8 cellular contexts compared by ENCODE assay signal in the genomic region with DNA sequence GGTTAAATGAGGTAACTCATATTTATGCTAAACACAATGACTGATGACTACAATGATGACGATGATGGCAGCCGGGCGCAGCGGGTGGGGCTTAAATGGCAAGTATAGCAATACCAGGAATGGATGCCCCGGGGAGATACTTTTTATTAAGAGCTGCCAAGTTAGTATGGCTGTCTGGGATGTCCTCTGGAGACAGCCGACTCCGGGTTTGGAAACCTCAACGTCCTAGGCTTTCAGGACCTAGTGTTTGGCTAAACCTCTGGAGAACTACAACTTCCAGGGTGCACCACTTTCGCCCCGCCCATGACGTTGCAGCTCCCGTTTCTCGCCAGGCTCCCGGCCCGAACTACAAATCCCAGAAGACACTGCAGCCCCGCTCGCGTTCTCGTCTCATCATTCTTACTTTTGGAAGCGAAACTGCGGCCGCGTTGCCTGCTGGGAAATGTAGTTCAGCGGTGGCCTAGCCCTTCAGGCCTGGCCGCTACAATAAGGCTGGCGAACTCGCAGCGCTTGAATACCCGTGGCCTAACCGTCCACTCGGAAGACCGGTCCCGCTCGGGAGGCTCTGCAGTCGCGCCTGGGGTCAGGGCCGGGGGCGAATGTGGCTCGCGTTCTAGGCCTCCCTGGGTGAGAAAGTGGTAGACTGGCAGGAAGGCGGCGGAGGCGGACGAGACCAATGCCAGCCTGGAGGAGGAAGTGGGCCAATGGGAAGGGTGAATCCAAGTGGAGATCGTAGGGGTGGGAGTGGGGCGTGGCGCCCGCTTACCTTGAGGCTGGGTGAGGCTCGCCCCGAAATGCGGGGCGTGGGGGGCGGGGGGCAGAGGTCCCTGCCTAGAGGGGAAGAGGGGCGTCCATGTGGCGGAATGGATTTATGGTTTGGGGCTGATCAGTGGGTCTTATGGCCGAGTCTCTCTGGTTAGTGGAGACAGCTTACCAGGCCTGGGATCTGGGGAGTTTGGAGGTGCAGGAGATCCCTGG. TPM values are rescaled to one million over a fixed set of nuclear protein-coding genes. Genes with fewer than 3 reads are reported as not detected.
DNase-seq lines count a peak whose midpoint lies in the region; ATAC-seq, FAIRE-seq and TF ChIP-seq lines count a peak whose summit lies in the region.

A gene (plus strand): TSS at position 463 of the 978 bp plus-strand sequence. CDS start 2,221 bp downstream, outside the sequence.

- peak in 1 of 3 experiments; percentile 8 for TF ChIP-seq CTCF in esophagus muscularis mucosa (IDR thresholded peaks at IDR 0.05)

- no peaks in the 10 kb centered on the region for H3K9me3 ChIP-seq in KOPT-K1 (ENCODE audit: insufficient read depth, low read length, poor library complexity, severe bottlenecking)
- H3K9me3 ChIP-seq in esophagus muscularis mucosa: no peaks in the 10 kb centered on the region
- no peaks in the 10 kb centered on the region for H3K9me3 ChIP-seq in muscle layer of duodenum (ENCODE audit: control insufficient read depth in 1 of 2, low read length in 2 of 2)

- TF ChIP-seq EP300 in esophagus muscularis mucosa (IDR thresholded peaks at IDR 0.05): no peak

- H3K9me3 Mint-ChIP-seq in activated T-cell treated with anti-CD3 and anti-CD28 coated beads, Interleukin-2, amount 50 U/mL, for 72 hours: no peaks in the 10 kb centered on the region

- H3K27ac Mint-ChIP-seq in activated T-cell treated with anti-CD3 and anti-CD28 coated beads, Interleukin-2, amount 50 U/mL, for 72 hours: peak within 1 kb of the TSS; percentile 91

- TF ChIP-seq POLR2A in esophagus muscularis mucosa (IDR thresholded peaks at IDR 0.05; ENCODE audit: low read depth): no peak

- peaks cover 0 to 14% (median 10%) of the 10 kb centered on the region in 4 donors for H3K4me1 ChIP-seq in esophagus muscularis mucosa
- peaks cover 4 to 14% of the 10 kb centered on the region in 2 donors for H3K4me1 ChIP-seq in muscle layer of duodenum (ENCODE audit: control insufficient read depth in 1 of 2, insufficient read depth in 2 of 2, low read length in 2 of 2)

- peak within 1 kb of the TSS; percentile 88 for H3K27ac ChIP-seq in KOPT-K1 (ENCODE audit: low read depth, low read length, poor library complexity, severe bottlenecking)
- peak within 1 kb of the TSS; percentile 87 to 96 (median 92) for H3K27ac ChIP-seq in esophagus muscularis mucosa (replicated peaks in 1 of 4)
- peak within 1 kb of the TSS; percentile 91 for H3K27ac ChIP-seq in muscle layer of duodenum (ENCODE audit: low read length)

- peak; percentile 82 for FAIRE-seq in RCC 7860 (lab: Jason Lieb, UNC)

- ATAC-seq in GM21786 (IDR thresholded peaks at IDR 0.05; ENCODE audit: unreplicated experiment): peak; percentile 88
- peak; percentile 92 to 93 for ATAC-seq in activated T-cell treated with anti-CD3 and anti-CD28 coated beads, Interleukin-2, amount 50 U/mL, for 72 hours (replicated peaks in 1 of 2)

- H3K4me1 Mint-ChIP-seq in activated T-cell treated with anti-CD3 and anti-CD28 coated beads, Interleukin-2, amount 50 U/mL, for 72 hours (ENCODE audit: low read depth): peaks cover 18% of the 10 kb centered on the region

- intact Hi-C loops in esophagus muscularis mucosa (cut with DNase I): no loop called here

- WGBS in esophagus muscularis mucosa: 18% methylated on average over 16 of the region's 56 CpGs

- peaks cover 0 to 4% of the 10 kb centered on the region in 2 donors for H3K36me3 Mint-ChIP-seq in activated T-cell treated with anti-CD3 and anti-CD28 coated beads, Interleukin-2, amount 50 U/mL, for 72 hours (ENCODE audit: insufficient read depth in 2 of 2)

- H3K4me3 ChIP-seq in esophagus muscularis mucosa: peak within 1 kb of the TSS; percentile 65 to 81 (median 77)
- peak within 1 kb of the TSS; percentile 87 to 91 for H3K4me3 ChIP-seq in muscle layer of duodenum (ENCODE audit: low read depth in 1 of 2, low read length in 2 of 2)

- H3K36me3 ChIP-seq in KOPT-K1 (ENCODE audit: insufficient read depth, low read length) (peaks cover 28% of the 10 kb centered on the region), esophagus muscularis mucosa (peaks cover 9 to 27% (median 23%) of the 10 kb centered on the region in 4 donors), muscle layer of duodenum (ENCODE audit: control insufficient read depth in 1 of 2, insufficient read depth in 2 of 2, low read length in 2 of 2) (peaks cover 24 to 29% of the 10 kb centered on the region in 2 donors)

- peaks cover 13% of the 10 kb centered on the region for H3K27me3 Mint-ChIP-seq in activated T-cell treated with anti-CD3 and anti-CD28 coated beads, Interleukin-2, amount 50 U/mL, for 72 hours (ENCODE audit: low read depth)

- H3K27me3 ChIP-seq in esophagus muscularis mucosa (peaks cover 0 to 8% (median 0%) of the 10 kb centered on the region in 4 donors), muscle layer of duodenum (ENCODE audit: low read depth, low read length) (no peaks in the 10 kb centered on the region)

- DNase-seq in DMS79 (lab: John Stamatoyannopoulos, UW): peak; percentile 95
- peak; percentile 93 for DNase-seq in RCC 7860 (ENCODE audit: low spot score)
- DNase-seq in activated T-cell treated with anti-CD3 and anti-CD28 coated beads, Interleukin-2, amount 50 U/mL, for 72 hours: peak; percentile 98 to 99
- DNase-seq in esophagus muscularis mucosa (ENCODE audit: extremely low spot score): peak; percentile 100
- DNase-seq in stimulated activated CD8-positive, alpha-beta memory T cell treated with anti-CD3 and anti-CD28 coated beads, Interleukin-7, amount 100 ng/mL, for 4 hours (ENCODE audit: low read depth in 2 of 2): peak; percentile 95 to 97

- H3K4me3 Mint-ChIP-seq in activated T-cell treated with anti-CD3 and anti-CD28 coated beads, Interleukin-2, amount 50 U/mL, for 72 hours: peak within 1 kb of the TSS; percentile 97

RNA-seq across cellular contexts. Expression of the gene that starts here (rescaled TPM):
- total RNA-seq in activated T-cell treated with anti-CD3 and anti-CD28 coated beads, Interleukin-2, amount 50 U/mL, for 72 hours: 10 to 100 TPM; 30.9 to 32.5 TPM
- total RNA-seq in esophagus muscularis mucosa: 10 to 100 TPM in 3 of 4 donors, 1 to 10 TPM in 1; 6.3 to 15.8 (median 11.6) TPM

Comparison
In these comparisons a context has a peak if more than half of its experiments do, and no peak if none do; other contexts are left out.
1. Peak in every context shown above with its lines: DNase-seq, ATAC-seq, H3K4me3 ChIP-seq and H3K27ac ChIP-seq.